Comparison of ENCODE assay signal across 2 cellular contexts in genomic region chr2:38421274-38422056, GRCh38.
TF ChIP-seq lines count a peak whose summit lies in the region.

No MANE protein-coding gene starts in this region.

TF ChIP-seq in K562, 482 proteins besides CTCF, POLR2A, EP300 and RAD21:
- TF ChIP-seq, protein P1, sequence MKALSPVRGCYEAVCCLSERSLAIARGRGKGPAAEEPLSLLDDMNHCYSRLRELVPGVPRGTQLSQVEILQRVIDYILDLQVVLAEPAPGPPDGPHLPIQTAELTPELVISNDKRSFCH (CRISPR knock-in tag; IDR thresholded peaks at IDR 0.05): no peak
- TF ChIP-seq, protein P1 (tag; IDR thresholded peaks at IDR 0.05): no peak
- TF ChIP-seq, protein P2, sequence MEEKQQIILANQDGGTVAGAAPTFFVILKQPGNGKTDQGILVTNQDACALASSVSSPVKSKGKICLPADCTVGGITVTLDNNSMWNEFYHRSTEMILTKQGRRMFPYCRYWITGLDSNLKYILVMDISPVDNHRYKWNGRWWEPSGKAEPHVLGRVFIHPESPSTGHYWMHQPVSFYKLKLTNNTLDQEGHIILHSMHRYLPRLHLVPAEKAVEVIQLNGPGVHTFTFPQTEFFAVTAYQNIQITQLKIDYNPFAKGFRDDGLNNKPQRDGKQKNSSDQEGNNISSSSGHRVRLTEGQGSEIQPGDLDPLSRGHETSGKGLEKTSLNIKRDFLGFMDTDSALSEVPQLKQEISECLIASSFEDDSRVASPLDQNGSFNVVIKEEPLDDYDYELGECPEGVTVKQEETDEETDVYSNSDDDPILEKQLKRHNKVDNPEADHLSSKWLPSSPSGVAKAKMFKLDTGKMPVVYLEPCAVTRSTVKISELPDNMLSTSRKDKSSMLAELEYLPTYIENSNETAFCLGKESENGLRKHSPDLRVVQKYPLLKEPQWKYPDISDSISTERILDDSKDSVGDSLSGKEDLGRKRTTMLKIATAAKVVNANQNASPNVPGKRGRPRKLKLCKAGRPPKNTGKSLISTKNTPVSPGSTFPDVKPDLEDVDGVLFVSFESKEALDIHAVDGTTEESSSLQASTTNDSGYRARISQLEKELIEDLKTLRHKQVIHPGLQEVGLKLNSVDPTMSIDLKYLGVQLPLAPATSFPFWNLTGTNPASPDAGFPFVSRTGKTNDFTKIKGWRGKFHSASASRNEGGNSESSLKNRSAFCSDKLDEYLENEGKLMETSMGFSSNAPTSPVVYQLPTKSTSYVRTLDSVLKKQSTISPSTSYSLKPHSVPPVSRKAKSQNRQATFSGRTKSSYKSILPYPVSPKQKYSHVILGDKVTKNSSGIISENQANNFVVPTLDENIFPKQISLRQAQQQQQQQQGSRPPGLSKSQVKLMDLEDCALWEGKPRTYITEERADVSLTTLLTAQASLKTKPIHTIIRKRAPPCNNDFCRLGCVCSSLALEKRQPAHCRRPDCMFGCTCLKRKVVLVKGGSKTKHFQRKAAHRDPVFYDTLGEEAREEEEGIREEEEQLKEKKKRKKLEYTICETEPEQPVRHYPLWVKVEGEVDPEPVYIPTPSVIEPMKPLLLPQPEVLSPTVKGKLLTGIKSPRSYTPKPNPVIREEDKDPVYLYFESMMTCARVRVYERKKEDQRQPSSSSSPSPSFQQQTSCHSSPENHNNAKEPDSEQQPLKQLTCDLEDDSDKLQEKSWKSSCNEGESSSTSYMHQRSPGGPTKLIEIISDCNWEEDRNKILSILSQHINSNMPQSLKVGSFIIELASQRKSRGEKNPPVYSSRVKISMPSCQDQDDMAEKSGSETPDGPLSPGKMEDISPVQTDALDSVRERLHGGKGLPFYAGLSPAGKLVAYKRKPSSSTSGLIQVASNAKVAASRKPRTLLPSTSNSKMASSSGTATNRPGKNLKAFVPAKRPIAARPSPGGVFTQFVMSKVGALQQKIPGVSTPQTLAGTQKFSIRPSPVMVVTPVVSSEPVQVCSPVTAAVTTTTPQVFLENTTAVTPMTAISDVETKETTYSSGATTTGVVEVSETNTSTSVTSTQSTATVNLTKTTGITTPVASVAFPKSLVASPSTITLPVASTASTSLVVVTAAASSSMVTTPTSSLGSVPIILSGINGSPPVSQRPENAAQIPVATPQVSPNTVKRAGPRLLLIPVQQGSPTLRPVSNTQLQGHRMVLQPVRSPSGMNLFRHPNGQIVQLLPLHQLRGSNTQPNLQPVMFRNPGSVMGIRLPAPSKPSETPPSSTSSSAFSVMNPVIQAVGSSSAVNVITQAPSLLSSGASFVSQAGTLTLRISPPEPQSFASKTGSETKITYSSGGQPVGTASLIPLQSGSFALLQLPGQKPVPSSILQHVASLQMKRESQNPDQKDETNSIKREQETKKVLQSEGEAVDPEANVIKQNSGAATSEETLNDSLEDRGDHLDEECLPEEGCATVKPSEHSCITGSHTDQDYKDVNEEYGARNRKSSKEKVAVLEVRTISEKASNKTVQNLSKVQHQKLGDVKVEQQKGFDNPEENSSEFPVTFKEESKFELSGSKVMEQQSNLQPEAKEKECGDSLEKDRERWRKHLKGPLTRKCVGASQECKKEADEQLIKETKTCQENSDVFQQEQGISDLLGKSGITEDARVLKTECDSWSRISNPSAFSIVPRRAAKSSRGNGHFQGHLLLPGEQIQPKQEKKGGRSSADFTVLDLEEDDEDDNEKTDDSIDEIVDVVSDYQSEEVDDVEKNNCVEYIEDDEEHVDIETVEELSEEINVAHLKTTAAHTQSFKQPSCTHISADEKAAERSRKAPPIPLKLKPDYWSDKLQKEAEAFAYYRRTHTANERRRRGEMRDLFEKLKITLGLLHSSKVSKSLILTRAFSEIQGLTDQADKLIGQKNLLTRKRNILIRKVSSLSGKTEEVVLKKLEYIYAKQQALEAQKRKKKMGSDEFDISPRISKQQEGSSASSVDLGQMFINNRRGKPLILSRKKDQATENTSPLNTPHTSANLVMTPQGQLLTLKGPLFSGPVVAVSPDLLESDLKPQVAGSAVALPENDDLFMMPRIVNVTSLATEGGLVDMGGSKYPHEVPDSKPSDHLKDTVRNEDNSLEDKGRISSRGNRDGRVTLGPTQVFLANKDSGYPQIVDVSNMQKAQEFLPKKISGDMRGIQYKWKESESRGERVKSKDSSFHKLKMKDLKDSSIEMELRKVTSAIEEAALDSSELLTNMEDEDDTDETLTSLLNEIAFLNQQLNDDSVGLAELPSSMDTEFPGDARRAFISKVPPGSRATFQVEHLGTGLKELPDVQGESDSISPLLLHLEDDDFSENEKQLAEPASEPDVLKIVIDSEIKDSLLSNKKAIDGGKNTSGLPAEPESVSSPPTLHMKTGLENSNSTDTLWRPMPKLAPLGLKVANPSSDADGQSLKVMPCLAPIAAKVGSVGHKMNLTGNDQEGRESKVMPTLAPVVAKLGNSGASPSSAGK (IDR thresholded peaks at IDR 0.05): 0 out of 2 replicates have a peak, but pooled peaks have one; percentile 15
- TF ChIP-seq ZNF398 (CRISPR knock-in tag; IDR thresholded peaks at IDR 0.05): no peak
- no peak for TF ChIP-seq ZFX (CRISPR knock-in tag; IDR thresholded peaks at IDR 0.05)

TF ChIP-seq in HepG2, 621 proteins besides CTCF, POLR2A, EP300 and RAD21 (continues in another document):
- TF ChIP-seq SAP130 (CRISPR knock-in tag; IDR thresholded peaks at IDR 0.05; ENCODE audit: low read depth): 0 out of 2 replicates have a peak, but pooled peaks have one; percentile 21
- TF ChIP-seq MBNL3 (CRISPR knock-in tag; conservative IDR thresholded peaks at IDR 0.05): no peak
- peak; percentile 79 for TF ChIP-seq RXRB (CRISPR knock-in tag; IDR thresholded peaks at IDR 0.05; ENCODE audit: borderline replicate concordance)
- no peak for TF ChIP-seq KDM5A (IDR thresholded peaks at IDR 0.05; ENCODE audit: borderline replicate concordance, low read length)
- TF ChIP-seq JDP2 (CRISPR knock-in tag; IDR thresholded peaks at IDR 0.05; ENCODE audit: borderline replicate concordance): no peak
- TF ChIP-seq MYNN (CRISPR knock-in tag; IDR thresholded peaks at IDR 0.05; ENCODE audit: low read depth): no peak
- peak; percentile 46; the same call in 1 of the 2 replicates for TF ChIP-seq RARA (CRISPR knock-in tag; IDR thresholded peaks at IDR 0.05)
- peak; percentile 36; the same call in 1 of the 2 replicates for TF ChIP-seq ARID5B (CRISPR knock-in tag; IDR thresholded peaks at IDR 0.05)
- 0 out of 2 replicates have a peak, but pooled peaks have one; percentile 29 for TF ChIP-seq MEIS2 (CRISPR knock-in tag; IDR thresholded peaks at IDR 0.05)
- no peak for TF ChIP-seq PTBP1 (IDR thresholded peaks at IDR 0.05; ENCODE audit: low read depth, low read length, poor library complexity, severe bottlenecking)
- peak; percentile 41; the same call in 1 of the 2 replicates for TF ChIP-seq MYC (CRISPR knock-in tag; IDR thresholded peaks at IDR 0.05; ENCODE audit: borderline replicate concordance)
- peak; percentile 73 for TF ChIP-seq MED1 (CRISPR knock-in tag; IDR thresholded peaks at IDR 0.05)
- TF ChIP-seq, protein P3, sequence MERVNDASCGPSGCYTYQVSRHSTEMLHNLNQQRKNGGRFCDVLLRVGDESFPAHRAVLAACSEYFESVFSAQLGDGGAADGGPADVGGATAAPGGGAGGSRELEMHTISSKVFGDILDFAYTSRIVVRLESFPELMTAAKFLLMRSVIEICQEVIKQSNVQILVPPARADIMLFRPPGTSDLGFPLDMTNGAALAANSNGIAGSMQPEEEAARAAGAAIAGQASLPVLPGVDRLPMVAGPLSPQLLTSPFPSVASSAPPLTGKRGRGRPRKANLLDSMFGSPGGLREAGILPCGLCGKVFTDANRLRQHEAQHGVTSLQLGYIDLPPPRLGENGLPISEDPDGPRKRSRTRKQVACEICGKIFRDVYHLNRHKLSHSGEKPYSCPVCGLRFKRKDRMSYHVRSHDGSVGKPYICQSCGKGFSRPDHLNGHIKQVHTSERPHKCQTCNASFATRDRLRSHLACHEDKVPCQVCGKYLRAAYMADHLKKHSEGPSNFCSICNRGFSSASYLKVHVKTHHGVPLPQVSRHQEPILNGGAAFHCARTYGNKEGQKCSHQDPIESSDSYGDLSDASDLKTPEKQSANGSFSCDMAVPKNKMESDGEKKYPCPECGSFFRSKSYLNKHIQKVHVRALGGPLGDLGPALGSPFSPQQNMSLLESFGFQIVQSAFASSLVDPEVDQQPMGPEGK (CRISPR knock-in tag; IDR thresholded peaks at IDR 0.05): peak; percentile 72
- no peak for TF ChIP-seq ARID2 (CRISPR knock-in tag; IDR thresholded peaks at IDR 0.05; ENCODE audit: borderline replicate concordance)
- no peak for TF ChIP-seq NPAS2 (CRISPR knock-in tag; IDR thresholded peaks at IDR 0.05; ENCODE audit: borderline replicate concordance)
- TF ChIP-seq SALL1 (CRISPR knock-in tag; IDR thresholded peaks at IDR 0.05): peak; percentile 48
- 0 out of 2 replicates have a peak, but pooled peaks have one; percentile 18 for TF ChIP-seq ZNF574 (CRISPR knock-in tag; IDR thresholded peaks at IDR 0.05)
- TF ChIP-seq, protein P4, sequence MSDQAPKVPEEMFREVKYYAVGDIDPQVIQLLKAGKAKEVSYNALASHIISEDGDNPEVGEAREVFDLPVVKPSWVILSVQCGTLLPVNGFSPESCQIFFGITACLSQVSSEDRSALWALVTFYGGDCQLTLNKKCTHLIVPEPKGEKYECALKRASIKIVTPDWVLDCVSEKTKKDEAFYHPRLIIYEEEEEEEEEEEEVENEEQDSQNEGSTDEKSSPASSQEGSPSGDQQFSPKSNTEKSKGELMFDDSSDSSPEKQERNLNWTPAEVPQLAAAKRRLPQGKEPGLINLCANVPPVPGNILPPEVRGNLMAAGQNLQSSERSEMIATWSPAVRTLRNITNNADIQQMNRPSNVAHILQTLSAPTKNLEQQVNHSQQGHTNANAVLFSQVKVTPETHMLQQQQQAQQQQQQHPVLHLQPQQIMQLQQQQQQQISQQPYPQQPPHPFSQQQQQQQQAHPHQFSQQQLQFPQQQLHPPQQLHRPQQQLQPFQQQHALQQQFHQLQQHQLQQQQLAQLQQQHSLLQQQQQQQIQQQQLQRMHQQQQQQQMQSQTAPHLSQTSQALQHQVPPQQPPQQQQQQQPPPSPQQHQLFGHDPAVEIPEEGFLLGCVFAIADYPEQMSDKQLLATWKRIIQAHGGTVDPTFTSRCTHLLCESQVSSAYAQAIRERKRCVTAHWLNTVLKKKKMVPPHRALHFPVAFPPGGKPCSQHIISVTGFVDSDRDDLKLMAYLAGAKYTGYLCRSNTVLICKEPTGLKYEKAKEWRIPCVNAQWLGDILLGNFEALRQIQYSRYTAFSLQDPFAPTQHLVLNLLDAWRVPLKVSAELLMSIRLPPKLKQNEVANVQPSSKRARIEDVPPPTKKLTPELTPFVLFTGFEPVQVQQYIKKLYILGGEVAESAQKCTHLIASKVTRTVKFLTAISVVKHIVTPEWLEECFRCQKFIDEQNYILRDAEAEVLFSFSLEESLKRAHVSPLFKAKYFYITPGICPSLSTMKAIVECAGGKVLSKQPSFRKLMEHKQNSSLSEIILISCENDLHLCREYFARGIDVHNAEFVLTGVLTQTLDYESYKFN (CRISPR knock-in tag; conservative IDR thresholded peaks at IDR 0.05): 0 out of 2 replicates have a peak, but pooled peaks have one; percentile 13
- 0 out of 2 replicates have a peak, but pooled peaks have one; percentile 23 for TF ChIP-seq HOXA9 (CRISPR knock-in tag; IDR thresholded peaks at IDR 0.05; ENCODE audit: borderline replicate concordance)
- TF ChIP-seq SIN3B (IDR thresholded peaks at IDR 0.05; ENCODE audit: low read length): no peak
- TF ChIP-seq HNF4A (CRISPR knock-in tag; IDR thresholded peaks at IDR 0.05): peak; percentile 40; the same call in 1 of the 2 replicates
